Comparison of ENCODE assay signal across 2 cellular contexts in genomic region chr10:89235073-89235798, GRCh38.
A peak's percentile ranks its signal among the peaks of the same experiment; 100 is the strongest.
TF ChIP-seq lines count a peak whose summit lies in the region.

No MANE protein-coding gene starts in this region.

TF ChIP-seq in HEK293, 187 proteins besides CTCF, POLR2A, EP300 and RAD21 (continued from another document):
- TF ChIP-seq ZSCAN4 (tag by site-specific recombination; IDR thresholded peaks at IDR 0.05) = no peak
- peak; percentile 21; the same call in 1 of the 2 replicates for TF ChIP-seq EGR2 (tag by site-specific recombination; IDR thresholded peaks at IDR 0.05; ENCODE audit: low read depth)

TF ChIP-seq in H1, 55 proteins besides CTCF, POLR2A, EP300 and RAD21:
- no peak for TF ChIP-seq HDAC2 (IDR thresholded peaks at IDR 0.05; ENCODE audit: borderline replicate concordance in 1 of 2, low read depth in 2 of 2, low read length in 2 of 2)
TF ChIP-seq in H1: peak in this region for 0.
